8 cellular contexts compared by ENCODE assay signal in the genomic region with DNA sequence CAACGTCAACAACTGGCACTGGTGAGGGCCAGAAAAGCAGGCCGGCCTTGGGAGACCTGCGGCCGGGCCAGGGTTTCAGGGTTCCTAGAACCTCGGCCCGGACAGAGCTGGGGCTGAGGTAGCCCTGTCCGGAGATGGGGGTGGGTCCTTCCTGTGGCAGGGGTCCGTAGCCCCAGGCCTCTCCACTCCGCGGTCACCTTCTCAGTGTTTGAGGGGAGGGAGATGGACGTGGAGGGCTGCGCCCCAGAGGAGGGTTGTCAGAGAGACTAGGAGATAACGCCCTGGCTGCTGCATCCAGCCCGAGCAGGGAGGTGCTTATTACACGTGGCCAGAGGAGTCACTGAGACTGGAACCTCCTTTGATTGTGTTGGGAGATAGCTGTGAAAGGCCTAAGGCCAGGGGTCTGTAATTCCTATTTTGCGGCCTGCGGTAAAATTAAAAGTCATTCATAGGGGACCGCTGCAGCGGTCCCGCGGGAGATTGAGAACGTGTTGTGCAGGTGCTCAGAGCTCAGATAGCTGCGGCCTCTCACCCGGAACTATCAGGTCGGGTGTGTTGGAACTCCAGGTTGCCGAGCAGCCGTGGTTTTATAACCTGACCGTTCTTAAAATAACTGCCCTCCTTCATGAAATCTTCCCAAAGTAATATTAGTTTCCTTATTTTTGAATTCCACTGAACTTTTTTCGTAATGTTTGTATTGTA. TPM values are rescaled to one million over a fixed set of nuclear protein-coding genes. Genes with fewer than 3 reads are reported as not detected.
DNase-seq lines count a peak whose midpoint lies in the region; ATAC-seq and TF ChIP-seq lines count a peak whose summit lies in the region.

No MANE protein-coding gene starts in this region.

- TF ChIP-seq CTCF in GM06990 (IDR thresholded peaks at IDR 0.05; ENCODE audit: insufficient read depth, low read length, poor library complexity, severe bottlenecking) (no peak), WI38 (IDR thresholded peaks at IDR 0.05; ENCODE audit: low read depth, low read length) (no peak)

- no peak overlapping the region for H4K91ac ChIP-seq in mesenchymal stem cell (ENCODE audit: low read length)

- peak overlapping the region; percentile 19 for H2BK120ac ChIP-seq in mesenchymal stem cell (ENCODE audit: low read depth, low read length)

- H3K4me1 ChIP-seq in mesenchymal stem cell (ENCODE audit: control insufficient read depth, insufficient read depth, low read depth, low read length): peaks cover 2% of the 10 kb centered on the region

- H2AK5ac ChIP-seq in mesenchymal stem cell (ENCODE audit: low read length, severe bottlenecking): no peak overlapping the region

- H3K27ac ChIP-seq in mesenchymal stem cell (ENCODE audit: low read length, poor library complexity, severe bottlenecking): peak overlapping the region; percentile 98

- H3K27me3 ChIP-seq in GM06990 (replicated peaks; ENCODE audit: control insufficient read depth, insufficient read depth, low read length) (no peaks in the 10 kb centered on the region), mesenchymal stem cell (ENCODE audit: control insufficient read depth in 1 of 2, insufficient read depth in 1 of 2, low read length in 2 of 2) (no peaks in the 10 kb centered on the region)

- peak overlapping the region; percentile 91 for H3K9ac ChIP-seq in mesenchymal stem cell (ENCODE audit: low read length)

- peak overlapping the region; percentile 93 for H3K4me2 ChIP-seq in mesenchymal stem cell (ENCODE audit: low read length, poor library complexity, severe bottlenecking)

- peak; percentile 1 for ATAC-seq in GM21786 (IDR thresholded peaks at IDR 0.05; ENCODE audit: unreplicated experiment)

- H3K4me3 ChIP-seq in GM06990 (replicated peaks; ENCODE audit: low read depth, low read length): peak overlapping the region; percentile 100
- peak overlapping the region; percentile 99 for H3K4me3 ChIP-seq in WI38 (ENCODE audit: low read depth, low read length)
- peak overlapping the region; percentile 92 to 97 for H3K4me3 ChIP-seq in mesenchymal stem cell (ENCODE audit: insufficient read depth in 1 of 2, low read depth in 1 of 2, low read length in 2 of 2)

- H3K23ac ChIP-seq in mesenchymal stem cell (ENCODE audit: low read length in 2 of 2): peak overlapping the region in 1 of 2 experiments; percentile 91

- WGBS in mesenchymal stem cell: 2% methylated on average over 28 of the region's 29 CpGs

- H4K8ac ChIP-seq in mesenchymal stem cell (ENCODE audit: low read length): peak overlapping the region; percentile 56

- peak overlapping the region; percentile 87 for H2AFZ ChIP-seq in mesenchymal stem cell (ENCODE audit: low read depth, low read length)

- peak overlapping the region; percentile 35 for H2BK5ac ChIP-seq in mesenchymal stem cell (ENCODE audit: low read depth, low read length, poor library complexity, severe bottlenecking)

- H3K14ac ChIP-seq in mesenchymal stem cell (ENCODE audit: low read length in 2 of 2): peak overlapping the region in 1 of 2 experiments; percentile 94

- H3K79me1 ChIP-seq in mesenchymal stem cell (replicated peaks; ENCODE audit: low read length, poor library complexity, severe bottlenecking): peaks cover 18% of the 10 kb centered on the region

- no peak overlapping the region for H2BK12ac ChIP-seq in mesenchymal stem cell (ENCODE audit: low read length in 2 of 2)

- DNase-seq in GM06990 (ENCODE audit: extremely low read depth, insufficient read length) (no peak), KG1 (lab: John Stamatoyannopoulos, UW) (peak; percentile 23), dermis blood vessel endothelial cell (peak; percentile 54), mesenchymal stem cell (peak; percentile 63), 8988T (no peak)
- DNase-seq in stimulated activated CD8-positive, alpha-beta memory T cell treated with anti-CD3 and anti-CD28 coated beads, Interleukin-7, amount 100 ng/mL, for 4 hours (ENCODE audit: low read depth in 2 of 2): peak; percentile 2 to 12

- peak overlapping the region; percentile 20 to 86 for H3K4ac ChIP-seq in mesenchymal stem cell (ENCODE audit: low read depth in 1 of 2, low read length in 2 of 2)

- H3K36me3 ChIP-seq in GM06990 (ENCODE audit: control insufficient read depth, insufficient read depth, low read length): peaks cover 18% of the 10 kb centered on the region
- peaks cover 19 to 35% of the 10 kb centered on the region in 2 experiments for H3K36me3 ChIP-seq in mesenchymal stem cell (ENCODE audit: control insufficient read depth in 1 of 2, insufficient read depth in 2 of 2, low read depth in 1 of 2, low read length in 2 of 2)

- H2BK15ac ChIP-seq in mesenchymal stem cell (ENCODE audit: low read depth, poor library complexity, severe bottlenecking): no peak overlapping the region

- H3K18ac ChIP-seq in mesenchymal stem cell (ENCODE audit: low read depth in 1 of 2, low read length in 2 of 2): peak overlapping the region; percentile 82 to 97

- no peaks in the 10 kb centered on the region for H3K9me3 ChIP-seq in mesenchymal stem cell (ENCODE audit: control insufficient read depth, low read length)

RNA-seq across cellular contexts. Expression of gene AHSA1, which starts 0.5 kb away (rescaled TPM):
- 106 and 187 TPM in 2 replicates for total RNA-seq in dermis blood vessel endothelial cell
- polyA plus RNA-seq in mesenchymal stem cell (2013, experiment 1 of 2): 73.7 TPM
- polyA plus RNA-seq in mesenchymal stem cell (2013, experiment 2 of 2): 71.2 TPM

RNA-seq across cellular contexts. Expression of gene VIPAS39, which starts 1.0 kb away (rescaled TPM):
- 34.1 and 38.1 TPM in 2 replicates for total RNA-seq in dermis blood vessel endothelial cell
- 20.5 TPM for polyA plus RNA-seq in mesenchymal stem cell (2013, experiment 1 of 2)
- 19.9 TPM for polyA plus RNA-seq in mesenchymal stem cell (2013, experiment 2 of 2)

RNA-seq across cellular contexts. Expression of gene NOXRED1, which starts 35.1 kb away (rescaled TPM):
- under 0.01 TPM in 1 of 2 replicates, not detected in the other for total RNA-seq in dermis blood vessel endothelial cell
- polyA plus RNA-seq in mesenchymal stem cell (2013, experiment 1 of 2): 0.04 TPM
- not detected for polyA plus RNA-seq in mesenchymal stem cell (2013, experiment 2 of 2)

RNA-seq across cellular contexts. Expression of gene ISM2, which starts 40.2 kb away (rescaled TPM):
- 0.14 and 0.17 TPM in 2 replicates for total RNA-seq in dermis blood vessel endothelial cell
- polyA plus RNA-seq in mesenchymal stem cell (2013, experiment 1 of 2): not detected
- polyA plus RNA-seq in mesenchymal stem cell (2013, experiment 2 of 2): 0.03 TPM

Comparison
In these comparisons a context has a peak if more than half of its experiments do, and no peak if none do; other contexts are left out.
1. DNase-seq: peak in KG1 (single experiment), dermis blood vessel endothelial cell (single experiment), mesenchymal stem cell (single experiment) and stimulated activated CD8-positive, alpha-beta memory T cell treated with anti-CD3 and anti-CD28 coated beads, Interleukin-7, amount 100 ng/mL, for 4 hours (2 of 2); none in GM06990 (single experiment) and 8988T (single experiment).
2. Peak in every context shown above with its lines, with median percentiles within 50 percentile points of each other: H3K4me3 ChIP-seq.